Comparison of ENCODE assay signal across 1 cellular context in genomic region chr18:37565985-37566478, GRCh38.
TF ChIP-seq lines count a peak whose summit lies in the region.

No MANE protein-coding gene starts in this region.

TF ChIP-seq in H1, 55 proteins besides CTCF, POLR2A, EP300 and RAD21 (continued from another document):
- TF ChIP-seq MAFK (IDR thresholded peaks at IDR 0.05; ENCODE audit: low read depth, low read length), result no peak
- no peak for TF ChIP-seq JUN (IDR thresholded peaks at IDR 0.05; ENCODE audit: low read depth, low read length)
- TF ChIP-seq PHF8 (conservative IDR thresholded peaks at IDR 0.05; ENCODE audit: low read depth, low read length), result peak; percentile 64; the same call in 1 of the 2 replicates
- 0 out of 2 replicates have a peak, but pooled peaks have one; percentile 7 for TF ChIP-seq YY1 (IDR thresholded peaks at IDR 0.05; ENCODE audit: low read depth, low read length)
- TF ChIP-seq POLR2AphosphoS5 (IDR thresholded peaks at IDR 0.05; ENCODE audit: low read depth, low read length), result peak; percentile 55; the same call in 1 of the 2 replicates
- peak; percentile 86 for TF ChIP-seq TAF7 (optimal IDR thresholded peaks at IDR 0.05; ENCODE audit: borderline replicate concordance, low read depth, low read length)
